19 cellular contexts compared by ENCODE assay signal in genomic region chr20:3914446-3914845, GRCh38. TPM values are rescaled to one million over a fixed set of nuclear protein-coding genes. Genes with fewer than 3 reads are reported as not detected.
DNase-seq lines count a peak whose midpoint lies in the region; ATAC-seq and TF ChIP-seq lines count a peak whose summit lies in the region.
"Had no signal": no experiment of that assay in that cellular context is flagged by ENCODE, and none has a peak within 500 bp of the region (broad histone marks: within the 10 kb centered on the region; RNA-seq: fewer than 3 reads in every experiment).

No MANE protein-coding gene starts in this region.

- DNase-seq in activated CD8-positive, alpha-beta T cell treated with anti-CD3 and anti-CD28 coated beads, Interleukin-2, amount 10 ng/mL, durations not matched to agents 7 days and 5 days = no peak
- DNase-seq in activated CD8-positive, alpha-beta T cell treated with anti-CD3 and anti-CD28 coated beads for 36 hours = no peak
- no peak for DNase-seq in Caco-2
- DNase-seq in WTC11 (ENCODE audit: low spot score) = no peak
- no peak for DNase-seq in stimulated activated effector memory CD8-positive, alpha-beta T cell treated with anti-CD3 and anti-CD28 coated beads, Interleukin-12 subunit alpha, Interleukin-12 subunit beta, amount 100 ng/mL, for 72 hours (ENCODE audit: low spot score in 2 of 2)
- DNase-seq in activated effector memory CD4-positive, alpha-beta T cell treated with anti-CD3 and anti-CD28 coated beads, Interleukin-2, amount 50 U/mL, for 16 hours = no peak
- DNase-seq in activated T-cell treated with anti-CD3 and anti-CD28 coated beads, Interleukin-2, amount 50 U/mL, for 1 hour = no peak
- DNase-seq in NCI-H748 treated with DMSO at 0.1 percent for 48 hours (lab: John Stamatoyannopoulos, UW) = no peak
- DNase-seq: C1 segment of cervical spinal cord, COR-L47, DMS153, Karpas-422, MM.1S, NCI-H1105, NCI-H1694, NCI-H2227 treated with DMSO at 0.1 percent for 48 hours, NCI-H524, Peyer's patch, Right ventricle myocardium superior had no signal

- no peak for ATAC-seq in activated CD8-positive, alpha-beta T cell treated with anti-CD3 and anti-CD28 coated beads, Interleukin-2, amount 10 ng/mL, durations not matched to agents 7 days and 5 days
- no peak for ATAC-seq in activated CD8-positive, alpha-beta T cell treated with anti-CD3 and anti-CD28 coated beads for 36 hours
- no peak for ATAC-seq in WTC11
- ATAC-seq in stimulated activated effector memory CD8-positive, alpha-beta T cell treated with anti-CD3 and anti-CD28 coated beads, Interleukin-12 subunit alpha, Interleukin-12 subunit beta, amount 100 ng/mL, for 72 hours = no peak

- TF ChIP-seq CTCF in activated CD8-positive, alpha-beta T cell treated with anti-CD3 and anti-CD28 coated beads for 36 hours (IDR thresholded peaks at IDR 0.05) = no peak
- TF ChIP-seq CTCF in Caco-2 (IDR thresholded peaks at IDR 0.05; ENCODE audit: insufficient read depth in 1 of 2, low read depth in 1 of 2, low read length in 1 of 2, severe bottlenecking in 1 of 2, unreplicated experiment in 1 of 2) (no peak), WTC11 (IDR thresholded peaks at IDR 0.05) (no peak)

- H3K9me3 ChIP-seq in Caco-2 = no peaks in the 10 kb centered on the region
- H3K9me3 ChIP-seq: Peyer's patch had no signal

- no peaks in the 10 kb centered on the region for H3K36me3 ChIP-seq in Caco-2 (ENCODE audit: control insufficient read depth, insufficient read depth, low read length)

- no peak overlapping the region for H3K4me3 ChIP-seq in Caco-2 (ENCODE audit: low read depth, low read length)
- H3K4me3 ChIP-seq: Peyer's patch had no signal

- peaks cover 78% of the 10 kb centered on the region for H3K36me3 Mint-ChIP-seq in activated CD8-positive, alpha-beta T cell treated with anti-CD3 and anti-CD28 coated beads, Interleukin-2, amount 10 ng/mL, durations not matched to agents 7 days and 5 days (ENCODE audit: low read depth)
- peaks cover 70% of the 10 kb centered on the region for H3K36me3 Mint-ChIP-seq in activated CD8-positive, alpha-beta T cell treated with anti-CD3 and anti-CD28 coated beads for 36 hours (ENCODE audit: low read depth)
- peaks cover 97% of the 10 kb centered on the region for H3K36me3 Mint-ChIP-seq in Caco-2 (ENCODE audit: insufficient read depth, unreplicated experiment)
- H3K36me3 Mint-ChIP-seq in WTC11 = peaks cover 89% of the 10 kb centered on the region
- peaks cover 100% of the 10 kb centered on the region for H3K36me3 Mint-ChIP-seq in stimulated activated effector memory CD8-positive, alpha-beta T cell treated with anti-CD3 and anti-CD28 coated beads, Interleukin-12 subunit alpha, Interleukin-12 subunit beta, amount 100 ng/mL, for 72 hours

- no peak overlapping the region for H3K4me3 Mint-ChIP-seq in activated CD8-positive, alpha-beta T cell treated with anti-CD3 and anti-CD28 coated beads, Interleukin-2, amount 10 ng/mL, durations not matched to agents 7 days and 5 days
- no peak overlapping the region for H3K4me3 Mint-ChIP-seq in activated CD8-positive, alpha-beta T cell treated with anti-CD3 and anti-CD28 coated beads for 36 hours
- H3K4me3 Mint-ChIP-seq in Caco-2 (ENCODE audit: unreplicated experiment) = no peak overlapping the region
- no peak overlapping the region for H3K4me3 Mint-ChIP-seq in WTC11
- no peak overlapping the region for H3K4me3 Mint-ChIP-seq in stimulated activated effector memory CD8-positive, alpha-beta T cell treated with anti-CD3 and anti-CD28 coated beads, Interleukin-12 subunit alpha, Interleukin-12 subunit beta, amount 100 ng/mL, for 72 hours

- peak overlapping the region; percentile 49 for H3K27ac Mint-ChIP-seq in activated CD8-positive, alpha-beta T cell treated with anti-CD3 and anti-CD28 coated beads, Interleukin-2, amount 10 ng/mL, durations not matched to agents 7 days and 5 days
- H3K27ac Mint-ChIP-seq in activated CD8-positive, alpha-beta T cell treated with anti-CD3 and anti-CD28 coated beads for 36 hours = no peak overlapping the region
- H3K27ac Mint-ChIP-seq in Caco-2 (ENCODE audit: unreplicated experiment) = peak overlapping the region; percentile 60
- peak overlapping the region; percentile 28 for H3K27ac Mint-ChIP-seq in WTC11
- H3K27ac Mint-ChIP-seq in stimulated activated effector memory CD8-positive, alpha-beta T cell treated with anti-CD3 and anti-CD28 coated beads, Interleukin-12 subunit alpha, Interleukin-12 subunit beta, amount 100 ng/mL, for 72 hours = peak overlapping the region; percentile 73

- H3K9me3 Mint-ChIP-seq in activated CD8-positive, alpha-beta T cell treated with anti-CD3 and anti-CD28 coated beads, Interleukin-2, amount 10 ng/mL, durations not matched to agents 7 days and 5 days (ENCODE audit: insufficient read depth) = no peaks in the 10 kb centered on the region
- no peaks in the 10 kb centered on the region for H3K9me3 Mint-ChIP-seq in activated CD8-positive, alpha-beta T cell treated with anti-CD3 and anti-CD28 coated beads for 36 hours
- H3K9me3 Mint-ChIP-seq in Caco-2 (ENCODE audit: unreplicated experiment) (no peaks in the 10 kb centered on the region), WTC11 (no peaks in the 10 kb centered on the region)
- H3K9me3 Mint-ChIP-seq in stimulated activated effector memory CD8-positive, alpha-beta T cell treated with anti-CD3 and anti-CD28 coated beads, Interleukin-12 subunit alpha, Interleukin-12 subunit beta, amount 100 ng/mL, for 72 hours = no peaks in the 10 kb centered on the region

- no peaks in the 10 kb centered on the region for H3K27me3 ChIP-seq in Caco-2 (replicated peaks; ENCODE audit: control insufficient read depth, insufficient read depth, low read length)
- H3K27me3 ChIP-seq: Peyer's patch had no signal

- CTCF ChIA-PET in activated CD8-positive, alpha-beta T cell treated with anti-CD3 and anti-CD28 coated beads, Interleukin-2, amount 10 ng/mL, durations not matched to agents 7 days and 5 days (lab: Charles Lee) = interaction anchor here (0.6 kb wide), 1 partner anchor 35 kb away, joined by 5 read pairs; no protein-coding TSS in a partner anchor
- CTCF ChIA-PET in activated CD8-positive, alpha-beta T cell treated with anti-CD3 and anti-CD28 coated beads for 36 hours (lab: Charles Lee) = interaction anchor here (1.3 kb wide), 1 partner anchor 60 kb away, joined by 3 read pairs; no protein-coding TSS in a partner anchor
- CTCF ChIA-PET in Caco-2 (lab: Charles Lee) = no interaction called here
- CTCF ChIA-PET in WTC11 (lab: Charles Lee) = no interaction called here

- no peaks in the 10 kb centered on the region for H3K4me1 ChIP-seq in Caco-2

- H3K4me1 Mint-ChIP-seq in activated CD8-positive, alpha-beta T cell treated with anti-CD3 and anti-CD28 coated beads, Interleukin-2, amount 10 ng/mL, durations not matched to agents 7 days and 5 days (ENCODE audit: low read depth) = peaks cover 18% of the 10 kb centered on the region
- peaks cover 55% of the 10 kb centered on the region for H3K4me1 Mint-ChIP-seq in activated CD8-positive, alpha-beta T cell treated with anti-CD3 and anti-CD28 coated beads for 36 hours (ENCODE audit: low read depth)
- H3K4me1 Mint-ChIP-seq in Caco-2 (ENCODE audit: low read depth, unreplicated experiment) (no peaks in the 10 kb centered on the region), WTC11 (no peaks in the 10 kb centered on the region)
- H3K4me1 Mint-ChIP-seq in stimulated activated effector memory CD8-positive, alpha-beta T cell treated with anti-CD3 and anti-CD28 coated beads, Interleukin-12 subunit alpha, Interleukin-12 subunit beta, amount 100 ng/mL, for 72 hours = peaks cover 56% of the 10 kb centered on the region

- no TSS peak for BruUV-seq in Caco-2 (replicated peaks; lab: Mats Ljungman, UMichigan)

- intact Hi-C loops in activated CD8-positive, alpha-beta T cell treated with anti-CD3 and anti-CD28 coated beads for 36 hours (cut with micrococcal nuclease) = no loop called here
- intact Hi-C loops in Caco-2 (cut with micrococcal nuclease; ENCODE audit: unreplicated experiment) = no loop called here

- H3K27me3 Mint-ChIP-seq in activated CD8-positive, alpha-beta T cell treated with anti-CD3 and anti-CD28 coated beads, Interleukin-2, amount 10 ng/mL, durations not matched to agents 7 days and 5 days (ENCODE audit: low read depth) = no peaks in the 10 kb centered on the region
- no peaks in the 10 kb centered on the region for H3K27me3 Mint-ChIP-seq in activated CD8-positive, alpha-beta T cell treated with anti-CD3 and anti-CD28 coated beads for 36 hours
- H3K27me3 Mint-ChIP-seq in Caco-2 (ENCODE audit: insufficient read depth, unreplicated experiment) = no peaks in the 10 kb centered on the region
- no peaks in the 10 kb centered on the region for H3K27me3 Mint-ChIP-seq in WTC11 (ENCODE audit: low read depth)

- POLR2A ChIA-PET in activated CD8-positive, alpha-beta T cell treated with anti-CD3 and anti-CD28 coated beads, Interleukin-2, amount 10 ng/mL, durations not matched to agents 7 days and 5 days (lab: Charles Lee) = no interaction called here
- POLR2A ChIA-PET in activated CD8-positive, alpha-beta T cell treated with anti-CD3 and anti-CD28 coated beads for 36 hours (lab: Charles Lee) = interaction anchor here (0.6 to 1.2 kb wide), 4 partner anchors 8 to 132 kb away, joined by 3 to 4 read pairs (median 3); no protein-coding TSS in a partner anchor
- POLR2A ChIA-PET in Caco-2 (lab: Charles Lee) = no interaction called here
- POLR2A ChIA-PET in WTC11 (lab: Charles Lee) = no interaction called here

TF ChIP-seq in WTC11, 78 proteins besides CTCF, POLR2A, EP300 and RAD21:
- TF ChIP-seq MAX (CRISPR knock-in tag; IDR thresholded peaks at IDR 0.05) (no peak), CBFB (CRISPR knock-in tag; IDR thresholded peaks at IDR 0.05; ENCODE audit: low read depth) (no peak), ZNF121 (CRISPR knock-in tag; IDR thresholded peaks at IDR 0.05) (peak; percentile 56; the same call in 1 of the 2 replicates)

RNA-seq across cellular contexts. Expression of gene PANK2, which starts 25.3 kb away (rescaled TPM):
- total RNA-seq in activated CD8-positive, alpha-beta T cell treated with anti-CD3 and anti-CD28 coated beads, Interleukin-2, amount 10 ng/mL, durations not matched to agents 7 days and 5 days = 10 to 100 TPM; 73.1 to 74.4 TPM
- 10 to 100 TPM; 47.6 to 50.3 TPM for total RNA-seq in activated CD8-positive, alpha-beta T cell treated with anti-CD3 and anti-CD28 coated beads for 36 hours
- total RNA-seq in Caco-2 (2022) = 55.8 and 58.3 TPM in 2 replicates
- 60.3 to 63.7 TPM (median 62.7 TPM) in 3 replicates for total RNA-seq in WTC11 (2021)

Comparison
In these comparisons a context has a peak if more than half of its experiments do, and no peak if none do; other contexts are left out.
1. CTCF ChIA-PET loops: an anchor here in activated CD8-positive, alpha-beta T cell treated with anti-CD3 and anti-CD28 coated beads, Interleukin-2, amount 10 ng/mL, durations not matched to agents 7 days and 5 days (0.6 kb wide) and activated CD8-positive, alpha-beta T cell treated with anti-CD3 and anti-CD28 coated beads for 36 hours (1.3 kb wide); none called in Caco-2 and WTC11.